Comparison of ENCODE assay signal across 12 cellular contexts in genomic region chr1:1425426-1425752, GRCh38. TPM values are rescaled to one million over a fixed set of nuclear protein-coding genes. Genes with fewer than 3 reads are reported as not detected.
DNase-seq lines count a peak whose midpoint lies in the region; ATAC-seq, FAIRE-seq and TF ChIP-seq lines count a peak whose summit lies in the region.
"Had no signal": no experiment of that assay in that cellular context is flagged by ENCODE, and none has a peak within 500 bp of the region (broad histone marks: within the 10 kb centered on the region; RNA-seq: fewer than 3 reads in every experiment).

No MANE protein-coding gene starts in this region.

- intact Hi-C loops in kidney (cut with DNase I) (no loop called here), spleen (cut with DNase I; ENCODE audit: low total_unique reads) (no loop called here)

- no peaks in the 10 kb centered on the region for H3K9me2 ChIP-seq in GM23338 (ENCODE audit: insufficient read depth)

- H3K79me2 ChIP-seq in GM23338 (replicated peaks; ENCODE audit: insufficient read depth): no peaks in the 10 kb centered on the region

- H3K4me2 ChIP-seq in GM23338: no peak overlapping the region

- peaks cover 38% of the 10 kb centered on the region for H3K4me1 Mint-ChIP-seq in GM23338
- peaks cover 38% of the 10 kb centered on the region for H3K4me1 Mint-ChIP-seq in WTC11

- 76 to 92% (median 86%) methylated on average over 8 to 12 of the region's 12 CpGs for WGBS in spleen, 5 donors

- H3K4me1 ChIP-seq in GM23338 (ENCODE audit: insufficient read depth) (peaks cover 37% of the 10 kb centered on the region), kidney (ENCODE audit: control insufficient read depth in 1 of 2, insufficient read depth in 1 of 2, low read depth in 1 of 2, low read length in 2 of 2) (peaks cover 0 to 3% of the 10 kb centered on the region in 2 donors), spleen (peaks cover 0 to 36% (median 17%) of the 10 kb centered on the region in 6 donors)

- no peak; the same call in 2 of the 3 replicates for ATAC-seq in GM23338
- no peak for ATAC-seq in WTC11
- ATAC-seq in GM21526 (IDR thresholded peaks at IDR 0.05; ENCODE audit: low FRiP score, unreplicated experiment): no peak

- H3K36me3 Mint-ChIP-seq in GM23338 (ENCODE audit: low read depth) (peaks cover 4% of the 10 kb centered on the region; the same call in 2 of the 3 replicates), WTC11 (no peaks in the 10 kb centered on the region)

- peaks cover 30% of the 10 kb centered on the region for H3F3A ChIP-seq in GM23338 (replicated peaks; ENCODE audit: low read depth)

- POLR2A ChIA-PET in WTC11 (lab: Charles Lee): interaction anchor here (1.2 to 1.5 kb wide), 2 partner anchors 19 to 23 kb away, joined by 3 to 5 read pairs; no protein-coding TSS in a partner anchor

- peak overlapping the region; percentile 46; the same call in 1 of the 2 replicates for H3K4me3 ChIP-seq in GM23338
- H3K4me3 ChIP-seq in kidney (ENCODE audit: low read length in 2 of 2): no peak overlapping the region
- H3K4me3 ChIP-seq in spleen: no peak overlapping the region

- H3K27ac Mint-ChIP-seq in GM23338: no peak overlapping the region
- H3K27ac Mint-ChIP-seq in WTC11: peak overlapping the region; percentile 74

- H3K27ac ChIP-seq in GM23338 (ENCODE audit: low read depth) (0 out of 2 replicates have a peak overlapping the region, but pooled peaks have one; percentile 32), kidney (ENCODE audit: low read depth in 2 of 2, low read length in 2 of 2) (no peak overlapping the region), spleen (no peak overlapping the region)

- no peaks in the 10 kb centered on the region for H4K20me1 ChIP-seq in GM23338 (replicated peaks; ENCODE audit: insufficient read depth)

- TF ChIP-seq CTCF in GM23338 (conservative IDR thresholded peaks at IDR 0.05; ENCODE audit: low read depth in 2 of 2) (no peak), WTC11 (IDR thresholded peaks at IDR 0.05) (no peak), kidney (IDR thresholded peaks at IDR 0.05; ENCODE audit: borderline replicate concordance, extremely low read depth, insufficient read depth) (no peak), spleen (IDR thresholded peaks at IDR 0.05 in 8 of 11, conservative IDR thresholded peaks at IDR 0.05 in 3 of 11) (no peak)

- no peaks in the 10 kb centered on the region for H3K27me3 ChIP-seq in GM23338 (ENCODE audit: insufficient read depth)
- peaks cover 0 to 94% (median 28%) of the 10 kb centered on the region in 7 donors for H3K27me3 ChIP-seq in spleen (replicated peaks in 1 of 7)

- no peaks in the 10 kb centered on the region for H3K9me3 ChIP-seq in kidney (ENCODE audit: control insufficient read depth in 1 of 2, low read length in 2 of 2)
- H3K9me3 ChIP-seq in spleen: no peaks in the 10 kb centered on the region

- H3K9me3 Mint-ChIP-seq in GM23338: peaks cover 10% of the 10 kb centered on the region
- H3K9me3 Mint-ChIP-seq in WTC11: no peaks in the 10 kb centered on the region

- no peak overlapping the region for H3K9ac ChIP-seq in kidney (ENCODE audit: low read length in 2 of 2)

- TF ChIP-seq POLR2A in spleen (IDR thresholded peaks at IDR 0.05): no peak

- H3K4me3 Mint-ChIP-seq in GM23338: no peak overlapping the region; the same call in 2 of the 3 replicates
- H3K4me3 Mint-ChIP-seq in WTC11: peak overlapping the region; percentile 10; the same call in 1 of the 2 replicates

- H3K27me3 Mint-ChIP-seq in GM23338 (ENCODE audit: insufficient read depth, low read depth, poor library complexity): peaks cover 25% of the 10 kb centered on the region
- no peaks in the 10 kb centered on the region for H3K27me3 Mint-ChIP-seq in WTC11 (ENCODE audit: low read depth)

- CTCF ChIA-PET in WTC11 (lab: Charles Lee): interaction anchor here (1.1 to 1.8 kb wide), 3 partner anchors 23 to 361 kb away, joined by 3 to 7 read pairs (median 3); partner anchors contain the start of gene CCNL2

- H3K36me3 ChIP-seq in GM23338 (ENCODE audit: insufficient read depth) (no peaks in the 10 kb centered on the region), kidney (ENCODE audit: control insufficient read depth in 1 of 2, insufficient read depth in 2 of 2, low read length in 2 of 2) (no peaks in the 10 kb centered on the region), spleen (no peaks in the 10 kb centered on the region)

- no peak for DNase-seq in GM23338 (ENCODE audit: low spot score)
- no peak for DNase-seq in WTC11 (ENCODE audit: low spot score)
- peak; percentile 56 for DNase-seq in kidney
- DNase-seq in spleen: peak; percentile 43
- no peak for DNase-seq in NCI-H2081 (lab: John Stamatoyannopoulos, UW)
- DNase-seq in NCI-H2029 (lab: John Stamatoyannopoulos, UW): no peak
- DNase-seq: EL, NCI-H1436, NCI-H446 treated with DMSO at 0.1 percent for 48 hours, NCI-H774 had no signal

- H2AFZ ChIP-seq in GM23338: no peak overlapping the region

- no peak for FAIRE-seq in kidney (lab: Jason Lieb, UNC)
- FAIRE-seq: RCC 7860 had no signal

TF ChIP-seq in GM23338, 12 proteins besides CTCF, POLR2A, EP300 and RAD21:
- TF ChIP-seq STAT1 (IDR thresholded peaks at IDR 0.05; ENCODE audit: unreplicated experiment): no peak
TF ChIP-seq in GM23338: peak in this region for 0.

TF ChIP-seq in WTC11, 78 proteins besides CTCF, POLR2A, EP300 and RAD21 (continues in another document):
- TF ChIP-seq PRRX2 (CRISPR knock-in tag; IDR thresholded peaks at IDR 0.05): no peak
- TF ChIP-seq AFF4 (CRISPR knock-in tag; IDR thresholded peaks at IDR 0.05; ENCODE audit: borderline replicate concordance): no peak
- no peak for TF ChIP-seq FOXK1 (CRISPR knock-in tag; IDR thresholded peaks at IDR 0.05)

RNA-seq across cellular contexts. Expression of gene ANKRD65, which starts 4.3 kb away (rescaled TPM):
- 1.7 and 1.8 TPM in 2 replicates for total RNA-seq in GM23338 (2014; rRNA removed; shearing (Covaris generic))
- polyA plus RNA-seq in GM23338 (2016; fragmentation: Nextera tagmentation; extraction: Ambion mirVana) (1.6 and 2.6 TPM in 2 replicates), kidney (ENCODE audit: insufficient read depth, low read depth, low replicate concordance) (7.1 TPM), spleen (1 to 10 TPM; 2.3 to 4.3 (median 3.0) TPM)
- total RNA-seq in WTC11 (2021) (1.6 to 2.8 TPM (median 1.9 TPM) in 3 replicates), kidney (5.2 TPM), spleen (1 to 10 TPM in 5 of 7 donors, under 1 TPM in 2; 0.43 to 2.7 (median 1.2) TPM)

RNA-seq across cellular contexts. Expression of gene VWA1, which starts 10.1 kb away (rescaled TPM):
- total RNA-seq in GM23338 (2014; rRNA removed; shearing (Covaris generic)): 21.9 and 31.5 TPM in 2 replicates
- polyA plus RNA-seq in GM23338 (2016; fragmentation: Nextera tagmentation; extraction: Ambion mirVana) (7.2 and 7.9 TPM in 2 replicates), kidney (ENCODE audit: insufficient read depth, low read depth, low replicate concordance) (103 TPM), spleen (10 to 100 TPM in 2 of 3 donors, 1 to 10 TPM in 1; 4.1 to 12.7 (median 11.0) TPM)
- total RNA-seq in WTC11 (2021) (28.3 to 35.5 TPM (median 28.3 TPM) in 3 replicates), kidney (116 TPM), spleen (10 to 100 TPM in 6 of 7 donors, 1 to 10 TPM in 1; 3.9 to 18.0 (median 13.1) TPM)

RNA-seq across cellular contexts. Expression of gene MRPL20, which starts 18.3 kb away (rescaled TPM):
- total RNA-seq in GM23338 (2014; rRNA removed; shearing (Covaris generic)): 158 and 173 TPM in 2 replicates
- polyA plus RNA-seq in GM23338 (2016; fragmentation: Nextera tagmentation; extraction: Ambion mirVana): 319 and 344 TPM in 2 replicates
- 126 to 156 TPM (median 134 TPM) in 3 replicates for total RNA-seq in WTC11 (2021)
- total RNA-seq in kidney: 103 TPM
- polyA plus RNA-seq in kidney (ENCODE audit: insufficient read depth, low read depth, low replicate concordance): 221 TPM
- 100 to 1,000 TPM in 3 of 7 donors, 10 to 100 TPM in 4; 67.4 to 144 (median 91.3) TPM for total RNA-seq in spleen
- polyA plus RNA-seq in spleen: 100 to 1,000 TPM; 101 to 168 (median 122) TPM

RNA-seq across cellular contexts. Expression of gene ATAD3C, which starts 24.1 kb away (rescaled TPM):
- total RNA-seq in GM23338 (2014; rRNA removed; shearing (Covaris generic)): 0.45 and 1.2 TPM in 2 replicates
- polyA plus RNA-seq in GM23338 (2016; fragmentation: Nextera tagmentation; extraction: Ambion mirVana) (1.1 and 1.3 TPM in 2 replicates), kidney (ENCODE audit: insufficient read depth, low read depth, low replicate concordance) (14.3 TPM), spleen (under 1 TPM; 0.55 to 0.85 (median 0.83) TPM)
- total RNA-seq in WTC11 (2021) (0.60 to 0.94 TPM (median 0.61 TPM) in 3 replicates), kidney (10.0 TPM), spleen (1 to 10 TPM in 2 of 7 donors, under 1 TPM in 3, not detected in 2; 0.25 to 3.9 (median 0.57) TPM)

RNA-seq across cellular contexts. Expression of gene CCNL2, which starts 26.3 kb away (rescaled TPM):
- total RNA-seq in GM23338 (2014; rRNA removed; shearing (Covaris generic)): 146 and 147 TPM in 2 replicates
- 99.4 and 115 TPM in 2 replicates for polyA plus RNA-seq in GM23338 (2016; fragmentation: Nextera tagmentation; extraction: Ambion mirVana)
- 117 to 142 TPM (median 117 TPM) in 3 replicates for total RNA-seq in WTC11 (2021)
- total RNA-seq in kidney: 199 TPM
- polyA plus RNA-seq in kidney (ENCODE audit: insufficient read depth, low read depth, low replicate concordance): 72.0 TPM
- total RNA-seq in spleen: 100 to 1,000 TPM; 167 to 299 (median 208) TPM
- 100 to 1,000 TPM; 111 to 230 (median 199) TPM for polyA plus RNA-seq in spleen

Comparison
In these comparisons a context has a peak if more than half of its experiments do, and no peak if none do; other contexts are left out.
1. DNase-seq: peak in kidney (single experiment) and spleen (single experiment); none in GM23338 (single experiment), WTC11 (single experiment), NCI-H2081 (0 of 2) and NCI-H2029 (single experiment).